Comparison of ENCODE assay signal across 1 cellular context in the genomic region with DNA sequence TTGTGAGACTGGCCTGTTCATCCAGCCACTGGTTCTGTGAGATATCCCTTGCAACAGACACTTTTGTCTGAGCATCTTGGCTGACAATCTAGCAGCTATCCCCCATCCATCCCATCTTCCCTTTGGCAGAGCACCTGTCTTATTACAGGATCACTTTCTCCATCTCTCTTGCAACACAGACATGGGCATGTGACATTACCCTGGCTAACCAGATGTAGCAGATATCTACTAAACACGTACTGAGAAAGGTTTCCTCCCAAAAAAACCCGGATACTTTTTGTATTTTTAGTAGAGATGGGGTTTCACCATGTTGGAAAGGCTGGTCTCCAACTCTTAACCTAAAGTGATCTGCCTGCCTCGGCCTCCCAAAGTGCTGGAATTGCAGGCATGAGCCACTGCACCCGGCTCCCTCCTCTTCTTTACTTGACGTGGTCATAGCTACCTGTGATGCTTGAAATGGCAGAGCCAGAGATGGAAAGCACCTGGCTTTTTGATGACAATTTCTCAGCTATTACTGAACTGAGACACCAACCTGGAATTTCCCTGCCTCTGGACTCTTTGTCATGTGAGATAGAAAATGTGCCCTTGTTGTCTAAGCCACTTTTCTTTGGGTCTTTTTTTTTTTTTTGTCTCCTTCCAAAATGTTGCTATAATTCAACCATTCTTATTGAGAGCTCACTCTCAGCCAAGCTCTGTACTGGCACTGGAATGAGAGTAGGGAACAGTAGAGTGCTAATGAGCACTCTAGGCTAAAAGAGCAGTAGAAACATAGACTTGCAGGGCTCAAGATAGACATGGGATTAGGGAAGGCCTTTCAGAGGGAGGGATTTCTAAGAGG.
A peak's percentile ranks its signal among the peaks of the same experiment; 100 is the strongest.
TF ChIP-seq lines count a peak whose summit lies in the region.

No MANE protein-coding gene starts in this region.

TF ChIP-seq in GM12878, 131 proteins besides CTCF, POLR2A, EP300 and RAD21 (continued from another document):
- no peak for TF ChIP-seq KAT2A (conservative IDR thresholded peaks at IDR 0.05; ENCODE audit: control insufficient read depth, low read depth, low read length)
- TF ChIP-seq IKZF1 (conservative IDR thresholded peaks at IDR 0.05) = peak; percentile 82
- peak; percentile 92; the same call in 1 of the 2 replicates for TF ChIP-seq TCF3 (IDR thresholded peaks at IDR 0.05; ENCODE audit: borderline replicate concordance, insufficient read depth, low read depth, low read length)
- TF ChIP-seq, protein P1, sequence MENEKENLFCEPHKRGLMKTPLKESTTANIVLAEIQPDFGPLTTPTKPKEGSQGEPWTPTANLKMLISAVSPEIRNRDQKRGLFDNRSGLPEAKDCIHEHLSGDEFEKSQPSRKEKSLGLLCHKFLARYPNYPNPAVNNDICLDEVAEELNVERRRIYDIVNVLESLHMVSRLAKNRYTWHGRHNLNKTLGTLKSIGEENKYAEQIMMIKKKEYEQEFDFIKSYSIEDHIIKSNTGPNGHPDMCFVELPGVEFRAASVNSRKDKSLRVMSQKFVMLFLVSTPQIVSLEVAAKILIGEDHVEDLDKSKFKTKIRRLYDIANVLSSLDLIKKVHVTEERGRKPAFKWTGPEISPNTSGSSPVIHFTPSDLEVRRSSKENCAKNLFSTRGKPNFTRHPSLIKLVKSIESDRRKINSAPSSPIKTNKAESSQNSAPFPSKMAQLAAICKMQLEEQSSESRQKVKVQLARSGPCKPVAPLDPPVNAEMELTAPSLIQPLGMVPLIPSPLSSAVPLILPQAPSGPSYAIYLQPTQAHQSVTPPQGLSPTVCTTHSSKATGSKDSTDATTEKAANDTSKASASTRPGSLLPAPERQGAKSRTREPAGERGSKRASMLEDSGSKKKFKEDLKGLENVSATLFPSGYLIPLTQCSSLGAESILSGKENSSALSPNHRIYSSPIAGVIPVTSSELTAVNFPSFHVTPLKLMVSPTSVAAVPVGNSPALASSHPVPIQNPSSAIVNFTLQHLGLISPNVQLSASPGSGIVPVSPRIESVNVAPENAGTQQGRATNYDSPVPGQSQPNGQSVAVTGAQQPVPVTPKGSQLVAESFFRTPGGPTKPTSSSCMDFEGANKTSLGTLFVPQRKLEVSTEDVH (IDR thresholded peaks at IDR 0.05; ENCODE audit: low read depth, partially characterized antibody) = no peak
- TF ChIP-seq, protein P2, sequence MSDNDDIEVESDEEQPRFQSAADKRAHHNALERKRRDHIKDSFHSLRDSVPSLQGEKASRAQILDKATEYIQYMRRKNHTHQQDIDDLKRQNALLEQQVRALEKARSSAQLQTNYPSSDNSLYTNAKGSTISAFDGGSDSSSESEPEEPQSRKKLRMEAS (IDR thresholded peaks at IDR 0.05; ENCODE audit: low read depth, low read length) = no peak
- no peak for TF ChIP-seq ZBTB33 (IDR thresholded peaks at IDR 0.05)
- no peak for TF ChIP-seq RCOR1 (conservative IDR thresholded peaks at IDR 0.05; ENCODE audit: low read depth, low read length)
- peak; percentile 58 for TF ChIP-seq SP1 (IDR thresholded peaks at IDR 0.05; ENCODE audit: low read depth, low read length)
- 0 out of 2 replicates have a peak, but pooled peaks have one; percentile 6 for TF ChIP-seq BMI1 (IDR thresholded peaks at IDR 0.05; ENCODE audit: borderline replicate concordance)
- TF ChIP-seq SMAD1 (IDR thresholded peaks at IDR 0.05; ENCODE audit: low read depth, partially characterized antibody) = no peak
- TF ChIP-seq, protein P3, sequence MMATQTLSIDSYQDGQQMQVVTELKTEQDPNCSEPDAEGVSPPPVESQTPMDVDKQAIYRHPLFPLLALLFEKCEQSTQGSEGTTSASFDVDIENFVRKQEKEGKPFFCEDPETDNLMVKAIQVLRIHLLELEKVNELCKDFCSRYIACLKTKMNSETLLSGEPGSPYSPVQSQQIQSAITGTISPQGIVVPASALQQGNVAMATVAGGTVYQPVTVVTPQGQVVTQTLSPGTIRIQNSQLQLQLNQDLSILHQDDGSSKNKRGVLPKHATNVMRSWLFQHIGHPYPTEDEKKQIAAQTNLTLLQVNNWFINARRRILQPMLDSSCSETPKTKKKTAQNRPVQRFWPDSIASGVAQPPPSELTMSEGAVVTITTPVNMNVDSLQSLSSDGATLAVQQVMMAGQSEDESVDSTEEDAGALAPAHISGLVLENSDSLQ (IDR thresholded peaks at IDR 0.05) = peak; percentile 79
- no peak for TF ChIP-seq SPI1 (IDR thresholded peaks at IDR 0.05; ENCODE audit: borderline replicate concordance, insufficient read depth, low read depth, low read length)
- no peak for TF ChIP-seq NRF1 (conservative IDR thresholded peaks at IDR 0.05; ENCODE audit: low read depth, low read length)
- TF ChIP-seq SKIL (IDR thresholded peaks at IDR 0.05; ENCODE audit: low read depth, poor library complexity, severe bottlenecking) = no peak
- peak; percentile 63 for TF ChIP-seq EED (IDR thresholded peaks at IDR 0.05; ENCODE audit: low read depth)
- TF ChIP-seq BCLAF1 (IDR thresholded peaks at IDR 0.05) = no peak
- TF ChIP-seq HDAC2 (IDR thresholded peaks at IDR 0.05) = no peak
- TF ChIP-seq ZNF207 (IDR thresholded peaks at IDR 0.05; ENCODE audit: borderline replicate concordance) = peak; percentile 42; the same call in 1 of the 2 replicates
- TF ChIP-seq ZNF622 (IDR thresholded peaks at IDR 0.05) = no peak
TF ChIP-seq in GM12878: peak in this region for 41.
